In the genomic region with DNA sequence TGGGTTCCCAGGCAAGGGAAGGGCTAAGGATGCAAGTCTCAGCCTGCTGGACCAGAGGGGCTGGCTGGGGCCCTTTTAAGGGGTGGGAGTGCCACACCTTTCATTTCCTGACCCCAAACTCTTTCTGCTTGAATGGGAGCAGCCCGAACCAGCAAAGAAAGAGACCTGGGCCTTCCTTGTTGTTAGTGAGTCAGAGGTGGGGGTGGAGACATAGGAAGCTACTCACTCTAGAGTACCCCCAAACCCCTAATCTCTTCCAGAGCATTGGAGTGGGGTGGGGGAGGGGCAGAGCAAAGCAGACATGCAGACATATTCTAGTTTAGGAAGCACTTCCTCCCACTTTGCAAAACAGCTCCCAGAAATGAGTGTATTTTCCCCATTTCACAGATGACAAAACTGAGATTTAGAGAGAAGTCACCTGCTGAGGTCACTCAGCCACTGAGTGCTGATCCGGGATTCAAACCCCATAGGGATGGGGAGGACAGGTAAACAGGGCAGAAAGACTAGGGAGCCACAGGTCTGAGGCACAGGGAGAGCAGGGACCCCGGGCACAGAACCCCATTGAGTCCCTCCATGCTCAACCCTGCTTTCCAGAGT, we compare ENCODE assay signal across 12 cellular contexts. TPM values are rescaled to one million over a fixed set of nuclear protein-coding genes. Genes with fewer than 3 reads are reported as not detected.
DNase-seq lines count a peak whose midpoint lies in the region; ATAC-seq, FAIRE-seq and TF ChIP-seq lines count a peak whose summit lies in the region.
"Had no signal": no experiment of that assay in that cellular context is flagged by ENCODE, and none has a peak within 500 bp of the region (broad histone marks: within the 10 kb centered on the region; RNA-seq: fewer than 3 reads in every experiment).

No MANE protein-coding gene starts in this region.

- TF ChIP-seq CTCF in RWPE2 (IDR thresholded peaks at IDR 0.05; ENCODE audit: poor library complexity, severe bottlenecking), result no peak
- no peak for TF ChIP-seq CTCF in foreskin keratinocyte (conservative IDR thresholded peaks at IDR 0.05)
- TF ChIP-seq CTCF in dorsolateral prefrontal cortex (IDR thresholded peaks at IDR 0.05 in 54 of 56, conservative IDR thresholded peaks at IDR 0.05 in 2 of 56; ENCODE audit: low read depth in 1 of 56, partially characterized antibody in 56 of 56), result no peak

- no peaks in the 10 kb centered on the region for H3K9me3 ChIP-seq in RWPE2 (ENCODE audit: severe bottlenecking)
- H3K9me3 ChIP-seq: BLaER1, MG63 had no signal

- H3K4me3 ChIP-seq in RWPE2 (ENCODE audit: severe bottlenecking) (no peak overlapping the region), dorsolateral prefrontal cortex (no peak overlapping the region)
- H3K4me3 ChIP-seq: BLaER1, MG63 had no signal

- H3K4me1 ChIP-seq in RWPE2 (ENCODE audit: insufficient read depth, poor library complexity, severe bottlenecking), result peaks cover 27% of the 10 kb centered on the region
- peaks cover 22% of the 10 kb centered on the region for H3K4me1 ChIP-seq in foreskin keratinocyte

- peak overlapping the region; percentile 62 for H3K27ac ChIP-seq in RWPE2 (ENCODE audit: poor library complexity, severe bottlenecking)
- H3K27ac ChIP-seq in foreskin keratinocyte, result peak overlapping the region; percentile 48
- no peak overlapping the region for H3K27ac ChIP-seq in dorsolateral prefrontal cortex
- H3K27ac ChIP-seq: BLaER1 had no signal

- intact Hi-C loops in dorsolateral prefrontal cortex (cut with DNase I), result no loop called here

- ATAC-seq in RWPE2 (ENCODE audit: low read depth), result no peak; the same call in 2 of the 3 replicates
- ATAC-seq in foreskin keratinocyte, result peak; percentile 57
- ATAC-seq in HG02588 (IDR thresholded peaks at IDR 0.05; ENCODE audit: unreplicated experiment), result no peak

- peak; percentile 47 for DNase-seq in stimulated activated CD4-positive, alpha-beta T cell treated with anti-CD3 and anti-CD28 coated beads, Interleukin-15, amount 100 ng/mL, for 24 hours
- no peak for DNase-seq in stimulated activated CD4-positive, alpha-beta T cell treated with anti-CD3 and anti-CD28 coated beads, Interleukin-4, amount 100 ng/mL, for 4 hours
- DNase-seq in RWPE2 (ENCODE audit: low spot score), result no peak
- DNase-seq in foreskin keratinocyte, result no peak
- DNase-seq in dorsolateral prefrontal cortex, result no peak
- no peak for DNase-seq in kidney tubule cell (ENCODE audit: low spot score)
- no peak for DNase-seq in GM19239 (ENCODE audit: insufficient read length, low spot score)
- DNase-seq: NCI-H510A, SIG-M5 had no signal

- H3K27me3 ChIP-seq in RWPE2 (ENCODE audit: insufficient read depth, poor library complexity, severe bottlenecking), result no peaks in the 10 kb centered on the region
- H3K27me3 ChIP-seq in foreskin keratinocyte, result no peaks in the 10 kb centered on the region
- H3K27me3 ChIP-seq in dorsolateral prefrontal cortex, result no peaks in the 10 kb centered on the region
- H3K27me3 ChIP-seq: BLaER1, MG63 had no signal

- no peak for FAIRE-seq in GM19239 (lab: Jason Lieb, UNC)

- no peaks in the 10 kb centered on the region for H3K36me3 ChIP-seq in RWPE2 (ENCODE audit: low read depth)
- H3K36me3 ChIP-seq: BLaER1, MG63 had no signal

RNA-seq across cellular contexts. Expression of gene AQP3, which starts 6.0 kb away (rescaled TPM):
- 129 and 173 TPM in 2 replicates for total RNA-seq in foreskin keratinocyte
- polyA plus RNA-seq in foreskin keratinocyte, result 138 and 192 TPM in 2 replicates
- total RNA-seq in dorsolateral prefrontal cortex, result 1 to 10 TPM in 67 of 120 experiments, under 1 TPM in 46, not detected in 7; 0.22 to 5.7 (median 1.2) TPM

RNA-seq across cellular contexts. Expression of gene NOL6, which starts 20.3 kb away (rescaled TPM):
- total RNA-seq in foreskin keratinocyte, result 105 and 109 TPM in 2 replicates
- 79.1 and 80.5 TPM in 2 replicates for polyA plus RNA-seq in foreskin keratinocyte
- total RNA-seq in dorsolateral prefrontal cortex, result 10 to 100 TPM; 18.9 to 46.6 (median 33.1) TPM

RNA-seq across cellular contexts. Expression of gene AQP7, which starts 51.0 kb away (rescaled TPM):
- total RNA-seq in foreskin keratinocyte, result not detected in 2 replicates
- polyA plus RNA-seq in foreskin keratinocyte, result not detected in 2 replicates
- 1 to 10 TPM in 84 of 120 experiments, under 1 TPM in 27, not detected in 9; 0.21 to 7.7 (median 1.7) TPM for total RNA-seq in dorsolateral prefrontal cortex

Comparison
In these comparisons a context has a peak if more than half of its experiments do, and no peak if none do; other contexts are left out.
1. H3K27ac ChIP-seq: peak in RWPE2 (single experiment) and foreskin keratinocyte (single experiment); none in dorsolateral prefrontal cortex (0 of 59).
2. RNA of gene AQP3, which starts 6.0 kb away (total RNA-seq): 129 to 173 TPM in foreskin keratinocyte; 0.22 to 5.7 TPM in dorsolateral prefrontal cortex; every median in the first group is over 10 times any median in the second.